Comparison of ENCODE assay signal across 20 cellular contexts in the genomic region with DNA sequence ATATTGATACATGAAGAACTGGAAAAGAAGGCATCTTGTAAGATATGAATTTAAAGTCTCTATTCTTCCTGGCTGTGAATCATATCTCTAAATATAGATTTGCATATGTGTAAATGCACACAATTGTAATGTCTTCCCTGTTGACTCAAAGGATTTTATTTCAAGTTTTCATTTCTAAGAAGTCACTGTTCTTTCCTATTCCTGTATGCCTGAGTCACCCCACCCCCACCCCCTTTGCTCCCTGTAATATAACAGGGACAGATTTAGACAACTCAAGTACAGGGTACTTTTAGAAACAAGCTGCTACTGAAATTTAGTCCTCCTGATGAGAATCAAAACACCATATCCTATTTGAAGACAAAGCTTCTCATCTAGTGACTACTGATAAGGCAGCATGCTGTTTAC. TPM values are rescaled to one million over a fixed set of nuclear protein-coding genes. Genes with fewer than 3 reads are reported as not detected.
DNase-seq lines count a peak whose midpoint lies in the region; ATAC-seq and TF ChIP-seq lines count a peak whose summit lies in the region.
"Had no signal": no experiment of that assay in that cellular context is flagged by ENCODE, and none has a peak within 500 bp of the region (broad histone marks: within the 10 kb centered on the region; RNA-seq: fewer than 3 reads in every experiment).

No MANE protein-coding gene starts in this region.

- no peak for TF ChIP-seq CTCF in heart left ventricle (IDR thresholded peaks at IDR 0.05)
- no peak for TF ChIP-seq CTCF in left ventricle myocardium inferior (IDR thresholded peaks at IDR 0.05; ENCODE audit: borderline replicate concordance)
- no peak for TF ChIP-seq CTCF in psoas muscle (IDR thresholded peaks at IDR 0.05)

- H3K27me3 ChIP-seq in heart left ventricle: no peaks in the 10 kb centered on the region
- no peaks in the 10 kb centered on the region for H3K27me3 ChIP-seq in left ventricle myocardium inferior (ENCODE audit: low read depth)
- H3K27me3 ChIP-seq in psoas muscle (ENCODE audit: insufficient read depth in 3 of 3, low read length in 2 of 3): no peaks in the 10 kb centered on the region
- H3K27me3 ChIP-seq: MG63, Peyer's patch had no signal

- H3K36me3 ChIP-seq in heart left ventricle (no peaks in the 10 kb centered on the region), left ventricle myocardium inferior (no peaks in the 10 kb centered on the region), psoas muscle (ENCODE audit: insufficient read depth in 1 of 2, low read depth in 1 of 2) (no peaks in the 10 kb centered on the region)
- H3K36me3 ChIP-seq: MG63, Peyer's patch had no signal

- intact Hi-C loops in heart left ventricle (cut with DNase I) (loop anchor here in 1 of 10 donors (5.0 kb wide), 1 partner anchor 70 kb away; no protein-coding TSS in a partner anchor), left ventricle myocardium inferior (cut with micrococcal nuclease) (no loop called here), psoas muscle (cut with DNase I) (no loop called here)

- peak; percentile 1 for DNase-seq in NCI-H526 treated with DMSO at 0.1 percent for 48 hours (lab: John Stamatoyannopoulos, UW)
- DNase-seq in NCI-H526 (lab: John Stamatoyannopoulos, UW): no peak
- DNase-seq in heart left ventricle: no peak
- DNase-seq in left ventricle myocardium inferior: no peak
- DNase-seq in psoas muscle: no peak
- DNase-seq in SIG-M5 treated with dmso at 0.1 percent for 504 hours (lab: John Stamatoyannopoulos, UW; ENCODE audit: unreplicated experiment): no peak
- DNase-seq in KG1 (lab: John Stamatoyannopoulos, UW): no peak
- no peak for DNase-seq in ecto neural progenitor cell (ENCODE audit: low spot score)
- DNase-seq: DMS79 treated with DMSO at 0.1 percent for 48 hours; Karpas-422; MG63; NCI-H1048; NCI-H1436 treated with DMSO at 0.1 percent for 48 hours; NCI-H2029 treated with DMSO at 0.1 percent for 48 hours; NCI-H2171; NK-92 treated with Interleukin-12 subunit alpha and Interleukin-12 subunit beta, amount 100 ng/mL, for 24 hours; Peyer's patch had no signal

- peak; percentile 79 to 96 (median 88) for ATAC-seq in heart left ventricle
- peak; percentile 85 to 94 (median 89) for ATAC-seq in psoas muscle

- peak overlapping the region in 3 of 12 donors; percentile 4 to 46 (median 9) for H3K27ac ChIP-seq in heart left ventricle
- H3K27ac ChIP-seq in left ventricle myocardium inferior (replicated peaks): no peak overlapping the region
- H3K27ac ChIP-seq in psoas muscle: peak overlapping the region; percentile 82
- H3K27ac ChIP-seq: 22Rv1, Peyer's patch, SK-N-MC had no signal

- no peak for TF ChIP-seq POLR2A in heart left ventricle (IDR thresholded peaks at IDR 0.05)

- peaks cover 0 to 21% (median 0%) of the 10 kb centered on the region in 12 donors for H3K4me1 ChIP-seq in heart left ventricle
- H3K4me1 ChIP-seq in left ventricle myocardium inferior: peaks cover 19% of the 10 kb centered on the region
- H3K4me1 ChIP-seq in psoas muscle: peaks cover 18% of the 10 kb centered on the region
- H3K4me1 ChIP-seq: Peyer's patch had no signal

- H3K9me3 ChIP-seq in heart left ventricle (peaks cover 0 to 11% (median 0%) of the 10 kb centered on the region in 12 donors), left ventricle myocardium inferior (replicated peaks) (peaks cover 33% of the 10 kb centered on the region), psoas muscle (no peaks in the 10 kb centered on the region)
- H3K9me3 ChIP-seq: MG63, Peyer's patch had no signal

- no peak overlapping the region for H3K4me3 ChIP-seq in heart left ventricle
- no peak overlapping the region for H3K4me3 ChIP-seq in left ventricle myocardium inferior
- no peak overlapping the region for H3K4me3 ChIP-seq in psoas muscle
- H3K4me3 ChIP-seq: MG63, Peyer's patch, SK-N-MC had no signal

RNA-seq across cellular contexts. Expression of gene HECTD2, which starts 43.0 kb away (rescaled TPM):
- total RNA-seq in heart left ventricle: 1 to 10 TPM; 2.3 to 9.3 (median 4.4) TPM
- polyA plus RNA-seq in heart left ventricle: 1 to 10 TPM; 2.6 to 2.8 TPM
- total RNA-seq in left ventricle myocardium inferior: 6.0 TPM
- total RNA-seq in psoas muscle: 10 to 100 TPM in 2 of 4 donors, 1 to 10 TPM in 2; 5.9 to 15.0 (median 10.8) TPM
- polyA plus RNA-seq in psoas muscle: 1 to 10 TPM; 1.7 to 6.8 (median 2.0) TPM
- polyA plus RNA-seq: CD14-positive monocyte had no signal
